8 cellular contexts compared by ENCODE assay signal in genomic region chr4:24583451-24584174, GRCh38. TPM values are rescaled to one million over a fixed set of nuclear protein-coding genes. Genes with fewer than 3 reads are reported as not detected.
A peak's percentile ranks its signal among the peaks of the same experiment; 100 is the strongest.
DNase-seq lines count a peak whose midpoint lies in the region; ATAC-seq and TF ChIP-seq lines count a peak whose summit lies in the region.

No MANE protein-coding gene starts in this region.

- peak overlapping the region; percentile 99 for H3K4me3 ChIP-seq in BJ (ENCODE audit: low read depth, low read length)

- TF ChIP-seq CTCF in BJ (IDR thresholded peaks at IDR 0.05; ENCODE audit: insufficient read depth, low read depth, low read length), result no peak

- CTCF ChIA-PET in BJ (lab: Yijun Ruan, JAX), result interaction anchor here (0.7 kb wide), 1 partner anchor 214 kb away, joined by 3 read pairs; no protein-coding TSS in a partner anchor

- ATAC-seq in GM19395 (IDR thresholded peaks at IDR 0.05; ENCODE audit: unreplicated experiment) (peak; percentile 37), HG03521 (IDR thresholded peaks at IDR 0.05; ENCODE audit: unreplicated experiment) (peak; percentile 17)

- H3K27me3 ChIP-seq in BJ (ENCODE audit: control insufficient read depth, insufficient read depth, low read length), result no peaks in the 10 kb centered on the region

- H3K36me3 ChIP-seq in BJ (ENCODE audit: control insufficient read depth, insufficient read depth, low read length), result no peaks in the 10 kb centered on the region

- no peak for DNase-seq in BJ (ENCODE audit: low read depth)
- peak; percentile 3 for DNase-seq in NCI-H748 treated with DMSO at 0.1 percent for 48 hours (lab: John Stamatoyannopoulos, UW)
- peak; percentile 21 to 35 for DNase-seq in activated CD4-positive, alpha-beta T cell treated with anti-CD3 and anti-CD28 coated beads, Interleukin-2, amount 50 U/mL, for 4 hours
- DNase-seq in effector CD4-positive, alpha-beta T cell, result peak; percentile 16
- DNase-seq in lung microvascular endothelial cell (ENCODE audit: low read depth in 2 of 2), result peak; percentile 65 to 68
- peak; percentile 9 for DNase-seq in stimulated activated CD8-positive, alpha-beta memory T cell treated with anti-CD3 and anti-CD28 coated beads, Interleukin-12 subunit alpha, Interleukin-12 subunit beta, amount 100 ng/mL, for 24 hours (ENCODE audit: extremely low read depth)

- POLR2A ChIA-PET in BJ (lab: Charles Lee), result interaction anchor here (0.8 to 1.2 kb wide), 2 partner anchors 25 to 108 kb away, joined by 3 to 5 read pairs; no protein-coding TSS in a partner anchor

RNA-seq across cellular contexts. Expression of gene DHX15, which starts 0.7 kb away (rescaled TPM):
- 53.2 and 97.9 TPM in 2 replicates for polyA plus RNA-seq in BJ (2011; rRNA removed)
- polyA minus RNA-seq in BJ (2011; rRNA and poly(A)+ RNA removed), result 60.2 and 71.0 TPM in 2 replicates
- 89.1 and 105 TPM in 2 replicates for total RNA-seq in lung microvascular endothelial cell
